1 cellular context compared by ENCODE assay signal in the genomic region with DNA sequence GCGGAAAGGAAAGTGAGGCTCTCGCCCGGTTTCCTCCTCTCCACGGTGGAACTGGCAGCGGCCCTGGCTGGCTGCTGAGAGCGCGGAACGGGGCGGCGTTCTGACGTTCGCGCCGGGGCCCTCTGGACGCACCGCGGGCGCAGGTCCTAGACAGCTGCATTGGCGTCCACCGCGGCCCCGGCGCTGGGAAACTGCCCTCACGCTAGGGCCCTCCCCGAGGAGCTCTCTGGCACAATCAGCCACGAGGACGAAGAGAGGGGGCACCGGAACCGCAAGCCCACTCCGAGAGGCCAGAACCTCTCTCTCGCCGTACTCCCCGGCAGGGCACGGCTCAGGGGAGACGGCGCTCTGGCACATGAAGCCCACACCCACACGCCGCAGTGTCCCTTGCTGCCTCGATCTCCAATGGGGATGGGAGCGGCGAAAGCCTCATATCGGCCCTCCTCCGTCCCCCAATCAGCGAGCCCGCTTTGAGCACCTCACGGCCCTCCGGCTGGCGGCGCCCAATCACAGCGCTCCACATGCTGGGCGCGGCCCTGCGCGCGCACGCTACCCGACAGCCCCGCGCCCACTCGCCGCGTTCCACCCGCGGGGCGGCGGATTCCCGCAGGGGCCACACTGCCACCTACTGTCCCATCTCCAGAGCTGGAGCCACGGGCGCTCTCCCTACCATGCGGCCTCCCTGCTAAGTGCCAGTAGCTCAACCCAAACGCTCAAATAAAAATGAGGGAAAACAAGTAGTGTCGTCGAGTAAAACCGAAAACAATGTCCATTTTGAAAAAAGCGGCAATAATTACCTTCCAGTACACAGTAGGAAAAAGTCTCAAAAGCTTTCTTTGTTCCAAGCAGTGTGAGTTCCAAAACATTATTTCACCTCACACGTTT.
TF ChIP-seq lines count a peak whose summit lies in the region.

No MANE protein-coding gene starts in this region.

TF ChIP-seq in HEK293, 187 proteins besides CTCF, POLR2A, EP300 and RAD21 (continued from another document and continues in another):
- TF ChIP-seq, protein P1, sequence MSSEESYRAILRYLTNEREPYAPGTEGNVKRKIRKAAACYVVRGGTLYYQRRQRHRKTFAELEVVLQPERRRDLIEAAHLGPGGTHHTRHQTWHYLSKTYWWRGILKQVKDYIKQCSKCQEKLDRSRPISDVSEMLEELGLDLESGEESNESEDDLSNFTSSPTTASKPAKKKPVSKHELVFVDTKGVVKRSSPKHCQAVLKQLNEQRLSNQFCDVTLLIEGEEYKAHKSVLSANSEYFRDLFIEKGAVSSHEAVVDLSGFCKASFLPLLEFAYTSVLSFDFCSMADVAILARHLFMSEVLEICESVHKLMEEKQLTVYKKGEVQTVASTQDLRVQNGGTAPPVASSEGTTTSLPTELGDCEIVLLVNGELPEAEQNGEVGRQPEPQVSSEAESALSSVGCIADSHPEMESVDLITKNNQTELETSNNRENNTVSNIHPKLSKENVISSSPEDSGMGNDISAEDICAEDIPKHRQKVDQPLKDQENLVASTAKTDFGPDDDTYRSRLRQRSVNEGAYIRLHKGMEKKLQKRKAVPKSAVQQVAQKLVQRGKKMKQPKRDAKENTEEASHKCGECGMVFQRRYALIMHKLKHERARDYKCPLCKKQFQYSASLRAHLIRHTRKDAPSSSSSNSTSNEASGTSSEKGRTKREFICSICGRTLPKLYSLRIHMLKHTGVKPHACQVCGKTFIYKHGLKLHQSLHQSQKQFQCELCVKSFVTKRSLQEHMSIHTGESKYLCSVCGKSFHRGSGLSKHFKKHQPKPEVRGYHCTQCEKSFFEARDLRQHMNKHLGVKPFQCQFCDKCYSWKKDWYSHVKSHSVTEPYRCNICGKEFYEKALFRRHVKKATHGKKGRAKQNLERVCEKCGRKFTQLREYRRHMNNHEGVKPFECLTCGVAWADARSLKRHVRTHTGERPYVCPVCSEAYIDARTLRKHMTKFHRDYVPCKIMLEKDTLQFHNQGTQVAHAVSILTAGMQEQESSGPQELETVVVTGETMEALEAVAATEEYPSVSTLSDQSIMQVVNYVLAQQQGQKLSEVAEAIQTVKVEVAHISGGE (tag by site-specific recombination; conservative IDR thresholded peaks at IDR 0.05; ENCODE audit: low read depth): peak; percentile 42
- no peak for TF ChIP-seq ZNF747 (tag by site-specific recombination; IDR thresholded peaks at IDR 0.05)
- no peak for TF ChIP-seq ZNF175 (tag by site-specific recombination; IDR thresholded peaks at IDR 0.05)
- TF ChIP-seq, protein P2, sequence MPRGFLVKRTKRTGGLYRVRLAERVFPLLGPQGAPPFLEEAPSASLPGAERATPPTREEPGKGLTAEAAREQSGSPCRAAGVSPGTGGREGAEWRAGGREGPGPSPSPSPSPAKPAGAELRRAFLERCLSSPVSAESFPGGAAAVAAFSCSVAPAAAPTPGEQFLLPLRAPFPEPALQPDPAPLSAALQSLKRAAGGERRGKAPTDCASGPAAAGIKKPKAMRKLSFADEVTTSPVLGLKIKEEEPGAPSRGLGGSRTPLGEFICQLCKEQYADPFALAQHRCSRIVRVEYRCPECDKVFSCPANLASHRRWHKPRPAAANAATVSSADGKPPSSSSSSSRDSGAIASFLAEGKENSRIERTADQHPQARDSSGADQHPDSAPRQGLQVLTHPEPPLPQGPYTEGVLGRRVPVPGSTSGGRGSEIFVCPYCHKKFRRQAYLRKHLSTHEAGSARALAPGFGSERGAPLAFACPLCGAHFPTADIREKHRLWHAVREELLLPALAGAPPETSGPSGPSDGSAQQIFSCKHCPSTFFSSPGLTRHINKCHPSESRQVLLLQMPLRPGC (tag by site-specific recombination; IDR thresholded peaks at IDR 0.05): 0 out of 2 replicates have a peak, but pooled peaks have one; percentile 13
- peak; percentile 90; the same call in 1 of the 2 replicates for TF ChIP-seq ZNF76 (tag by site-specific recombination; IDR thresholded peaks at IDR 0.05; ENCODE audit: borderline replicate concordance, low read depth)
- no peak for TF ChIP-seq BCL11A (tag by site-specific recombination; IDR thresholded peaks at IDR 0.05; ENCODE audit: low read depth)
- peak; percentile 75 for TF ChIP-seq SP3 (tag by site-specific recombination; IDR thresholded peaks at IDR 0.05)
- peak; percentile 88; the same call in 1 of the 2 replicates for TF ChIP-seq KLF8 (tag by site-specific recombination; IDR thresholded peaks at IDR 0.05)
- TF ChIP-seq ZBTB20 (tag by site-specific recombination; IDR thresholded peaks at IDR 0.05): peak; percentile 94
- TF ChIP-seq ZNF561 (tag by site-specific recombination; IDR thresholded peaks at IDR 0.05; ENCODE audit: borderline replicate concordance): 0 out of 2 replicates have a peak, but pooled peaks have one; percentile 47
- TF ChIP-seq, protein P3, sequence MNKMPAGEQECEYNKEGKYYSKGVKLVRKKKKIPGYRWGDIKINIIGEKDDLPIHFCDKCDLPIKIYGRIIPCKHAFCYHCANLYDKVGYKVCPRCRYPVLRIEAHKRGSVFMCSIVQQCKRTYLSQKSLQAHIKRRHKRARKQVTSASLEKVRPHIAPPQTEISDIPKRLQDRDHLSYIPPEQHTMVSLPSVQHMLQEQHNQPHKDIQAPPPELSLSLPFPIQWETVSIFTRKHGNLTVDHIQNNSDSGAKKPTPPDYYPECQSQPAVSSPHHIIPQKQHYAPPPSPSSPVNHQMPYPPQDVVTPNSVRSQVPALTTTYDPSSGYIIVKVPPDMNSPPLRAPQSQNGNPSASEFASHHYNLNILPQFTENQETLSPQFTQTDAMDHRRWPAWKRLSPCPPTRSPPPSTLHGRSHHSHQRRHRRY (tag by site-specific recombination; IDR thresholded peaks at IDR 0.05): no peak
- no peak for TF ChIP-seq ZNF221 (tag by site-specific recombination; IDR thresholded peaks at IDR 0.05; ENCODE audit: borderline replicate concordance)
- TF ChIP-seq, protein P4, sequence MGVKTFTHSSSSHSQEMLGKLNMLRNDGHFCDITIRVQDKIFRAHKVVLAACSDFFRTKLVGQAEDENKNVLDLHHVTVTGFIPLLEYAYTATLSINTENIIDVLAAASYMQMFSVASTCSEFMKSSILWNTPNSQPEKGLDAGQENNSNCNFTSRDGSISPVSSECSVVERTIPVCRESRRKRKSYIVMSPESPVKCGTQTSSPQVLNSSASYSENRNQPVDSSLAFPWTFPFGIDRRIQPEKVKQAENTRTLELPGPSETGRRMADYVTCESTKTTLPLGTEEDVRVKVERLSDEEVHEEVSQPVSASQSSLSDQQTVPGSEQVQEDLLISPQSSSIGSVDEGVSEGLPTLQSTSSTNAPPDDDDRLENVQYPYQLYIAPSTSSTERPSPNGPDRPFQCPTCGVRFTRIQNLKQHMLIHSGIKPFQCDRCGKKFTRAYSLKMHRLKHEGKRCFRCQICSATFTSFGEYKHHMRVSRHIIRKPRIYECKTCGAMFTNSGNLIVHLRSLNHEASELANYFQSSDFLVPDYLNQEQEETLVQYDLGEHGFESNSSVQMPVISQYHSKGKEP (tag by site-specific recombination; IDR thresholded peaks at IDR 0.05): no peak
- TF ChIP-seq GLI4 (tag by site-specific recombination; IDR thresholded peaks at IDR 0.05): peak; percentile 87; the same call in 1 of the 2 replicates
- TF ChIP-seq TCF7L2 (IDR thresholded peaks at IDR 0.05; ENCODE audit: borderline replicate concordance, low read depth, low read length): no peak
- peak; percentile 99 for TF ChIP-seq ZBTB48 (tag by site-specific recombination; IDR thresholded peaks at IDR 0.05)
- TF ChIP-seq ZNF660 (tag by site-specific recombination; IDR thresholded peaks at IDR 0.05): peak; percentile 75
- TF ChIP-seq, protein P5, sequence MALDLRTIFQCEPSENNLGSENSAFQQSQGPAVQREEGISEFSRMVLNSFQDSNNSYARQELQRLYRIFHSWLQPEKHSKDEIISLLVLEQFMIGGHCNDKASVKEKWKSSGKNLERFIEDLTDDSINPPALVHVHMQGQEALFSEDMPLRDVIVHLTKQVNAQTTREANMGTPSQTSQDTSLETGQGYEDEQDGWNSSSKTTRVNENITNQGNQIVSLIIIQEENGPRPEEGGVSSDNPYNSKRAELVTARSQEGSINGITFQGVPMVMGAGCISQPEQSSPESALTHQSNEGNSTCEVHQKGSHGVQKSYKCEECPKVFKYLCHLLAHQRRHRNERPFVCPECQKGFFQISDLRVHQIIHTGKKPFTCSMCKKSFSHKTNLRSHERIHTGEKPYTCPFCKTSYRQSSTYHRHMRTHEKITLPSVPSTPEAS (tag by site-specific recombination; IDR thresholded peaks at IDR 0.05): no peak; the same call in 1 of the 2 replicates
- TF ChIP-seq, protein P6, sequence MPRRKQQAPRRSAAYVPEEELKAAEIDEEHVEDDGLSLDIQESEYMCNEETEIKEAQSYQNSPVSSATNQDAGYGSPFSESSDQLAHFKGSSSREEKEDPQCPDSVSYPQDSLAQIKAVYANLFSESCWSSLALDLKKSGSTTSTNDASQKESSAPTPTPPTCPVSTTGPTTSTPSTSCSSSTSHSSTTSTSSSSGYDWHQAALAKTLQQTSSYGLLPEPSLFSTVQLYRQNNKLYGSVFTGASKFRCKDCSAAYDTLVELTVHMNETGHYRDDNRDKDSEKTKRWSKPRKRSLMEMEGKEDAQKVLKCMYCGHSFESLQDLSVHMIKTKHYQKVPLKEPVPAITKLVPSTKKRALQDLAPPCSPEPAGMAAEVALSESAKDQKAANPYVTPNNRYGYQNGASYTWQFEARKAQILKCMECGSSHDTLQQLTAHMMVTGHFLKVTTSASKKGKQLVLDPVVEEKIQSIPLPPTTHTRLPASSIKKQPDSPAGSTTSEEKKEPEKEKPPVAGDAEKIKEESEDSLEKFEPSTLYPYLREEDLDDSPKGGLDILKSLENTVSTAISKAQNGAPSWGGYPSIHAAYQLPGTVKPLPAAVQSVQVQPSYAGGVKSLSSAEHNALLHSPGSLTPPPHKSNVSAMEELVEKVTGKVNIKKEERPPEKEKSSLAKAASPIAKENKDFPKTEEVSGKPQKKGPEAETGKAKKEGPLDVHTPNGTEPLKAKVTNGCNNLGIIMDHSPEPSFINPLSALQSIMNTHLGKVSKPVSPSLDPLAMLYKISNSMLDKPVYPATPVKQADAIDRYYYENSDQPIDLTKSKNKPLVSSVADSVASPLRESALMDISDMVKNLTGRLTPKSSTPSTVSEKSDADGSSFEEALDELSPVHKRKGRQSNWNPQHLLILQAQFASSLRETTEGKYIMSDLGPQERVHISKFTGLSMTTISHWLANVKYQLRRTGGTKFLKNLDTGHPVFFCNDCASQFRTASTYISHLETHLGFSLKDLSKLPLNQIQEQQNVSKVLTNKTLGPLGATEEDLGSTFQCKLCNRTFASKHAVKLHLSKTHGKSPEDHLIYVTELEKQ (tag by site-specific recombination; IDR thresholded peaks at IDR 0.05; ENCODE audit: borderline replicate concordance): peak; percentile 67
- no peak for TF ChIP-seq ZNF521 (tag by site-specific recombination; IDR thresholded peaks at IDR 0.05)
- TF ChIP-seq, protein P7, sequence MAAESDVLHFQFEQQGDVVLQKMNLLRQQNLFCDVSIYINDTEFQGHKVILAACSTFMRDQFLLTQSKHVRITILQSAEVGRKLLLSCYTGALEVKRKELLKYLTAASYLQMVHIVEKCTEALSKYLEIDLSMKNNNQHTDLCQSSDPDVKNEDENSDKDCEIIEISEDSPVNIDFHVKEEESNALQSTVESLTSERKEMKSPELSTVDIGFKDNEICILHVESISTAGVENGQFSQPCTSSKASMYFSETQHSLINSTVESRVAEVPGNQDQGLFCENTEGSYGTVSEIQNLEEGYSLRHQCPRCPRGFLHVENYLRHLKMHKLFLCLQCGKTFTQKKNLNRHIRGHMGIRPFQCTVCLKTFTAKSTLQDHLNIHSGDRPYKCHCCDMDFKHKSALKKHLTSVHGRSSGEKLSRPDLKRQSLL (tag by site-specific recombination; IDR thresholded peaks at IDR 0.05): no peak
- peak; percentile 53 for TF ChIP-seq SP7 (tag by site-specific recombination; IDR thresholded peaks at IDR 0.05)
- TF ChIP-seq ZNF621 (tag by site-specific recombination; IDR thresholded peaks at IDR 0.05): no peak
- TF ChIP-seq, protein P8, sequence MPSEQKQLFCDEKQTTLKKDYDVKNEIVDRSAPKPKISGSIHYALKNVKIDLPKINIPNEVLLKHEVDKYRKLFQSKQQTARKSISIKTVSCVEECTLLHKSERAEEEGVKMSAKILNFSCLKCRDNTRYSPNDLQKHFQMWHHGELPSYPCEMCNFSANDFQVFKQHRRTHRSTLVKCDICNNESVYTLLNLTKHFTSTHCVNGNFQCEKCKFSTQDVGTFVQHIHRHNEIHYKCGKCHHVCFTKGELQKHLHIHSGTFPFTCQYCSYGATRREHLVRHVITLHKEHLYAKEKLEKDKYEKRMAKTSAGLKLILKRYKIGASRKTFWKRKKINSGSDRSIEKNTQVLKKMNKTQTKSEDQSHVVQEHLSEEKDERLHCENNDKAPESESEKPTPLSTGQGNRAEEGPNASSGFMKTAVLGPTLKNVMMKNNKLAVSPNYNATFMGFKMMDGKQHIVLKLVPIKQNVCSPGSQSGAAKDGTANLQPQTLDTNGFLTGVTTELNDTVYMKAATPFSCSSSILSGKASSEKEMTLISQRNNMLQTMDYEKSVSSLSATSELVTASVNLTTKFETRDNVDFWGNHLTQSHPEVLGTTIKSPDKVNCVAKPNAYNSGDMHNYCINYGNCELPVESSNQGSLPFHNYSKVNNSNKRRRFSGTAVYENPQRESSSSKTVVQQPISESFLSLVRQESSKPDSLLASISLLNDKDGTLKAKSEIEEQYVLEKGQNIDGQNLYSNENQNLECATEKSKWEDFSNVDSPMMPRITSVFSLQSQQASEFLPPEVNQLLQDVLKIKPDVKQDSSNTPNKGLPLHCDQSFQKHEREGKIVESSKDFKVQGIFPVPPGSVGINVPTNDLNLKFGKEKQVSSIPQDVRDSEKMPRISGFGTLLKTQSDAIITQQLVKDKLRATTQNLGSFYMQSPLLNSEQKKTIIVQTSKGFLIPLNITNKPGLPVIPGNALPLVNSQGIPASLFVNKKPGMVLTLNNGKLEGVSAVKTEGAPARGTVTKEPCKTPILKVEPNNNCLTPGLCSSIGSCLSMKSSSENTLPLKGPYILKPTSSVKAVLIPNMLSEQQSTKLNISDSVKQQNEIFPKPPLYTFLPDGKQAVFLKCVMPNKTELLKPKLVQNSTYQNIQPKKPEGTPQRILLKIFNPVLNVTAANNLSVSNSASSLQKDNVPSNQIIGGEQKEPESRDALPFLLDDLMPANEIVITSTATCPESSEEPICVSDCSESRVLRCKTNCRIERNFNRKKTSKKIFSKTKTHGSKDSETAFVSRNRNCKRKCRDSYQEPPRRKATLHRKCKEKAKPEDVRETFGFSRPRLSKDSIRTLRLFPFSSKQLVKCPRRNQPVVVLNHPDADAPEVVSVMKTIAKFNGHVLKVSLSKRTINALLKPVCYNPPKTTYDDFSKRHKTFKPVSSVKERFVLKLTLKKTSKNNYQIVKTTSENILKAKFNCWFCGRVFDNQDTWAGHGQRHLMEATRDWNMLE (tag by site-specific recombination; conservative IDR thresholded peaks at IDR 0.05; ENCODE audit: low read depth): peak; percentile 28; the same call in 1 of the 2 replicates
- TF ChIP-seq GLIS2 (tag by site-specific recombination; IDR thresholded peaks at IDR 0.05): peak; percentile 93
- TF ChIP-seq ZIC2 (tag by site-specific recombination; IDR thresholded peaks at IDR 0.05): peak; percentile 98
